Comparison of ENCODE assay signal across 9 cellular contexts in genomic region chr2:233331536-233331935, GRCh38. TPM values are rescaled to one million over a fixed set of nuclear protein-coding genes. Genes with fewer than 3 reads are reported as not detected.
DNase-seq lines count a peak whose midpoint lies in the region; ATAC-seq and TF ChIP-seq lines count a peak whose summit lies in the region.
"Had no signal": no experiment of that assay in that cellular context is flagged by ENCODE, and none has a peak within 500 bp of the region (broad histone marks: within the 10 kb centered on the region; RNA-seq: fewer than 3 reads in every experiment).

No MANE protein-coding gene starts in this region.

- peak overlapping the region; percentile 97 for H3K27ac Mint-ChIP-seq in activated naive CD8-positive, alpha-beta T cell
- H3K27ac Mint-ChIP-seq in nephron: peak overlapping the region in 1 of 3 experiments; percentile 52

- no peaks in the 10 kb centered on the region for H3K27me3 ChIP-seq in SU-DHL-6 (ENCODE audit: low read length)
- H3K27me3 ChIP-seq in upper lobe of left lung: no peaks in the 10 kb centered on the region

- peaks cover 6% of the 10 kb centered on the region for H3K36me3 Mint-ChIP-seq in activated naive CD8-positive, alpha-beta T cell
- H3K36me3 Mint-ChIP-seq in nephron (ENCODE audit: low read depth): no peaks in the 10 kb centered on the region

- no peaks in the 10 kb centered on the region for H4K20me1 ChIP-seq in SU-DHL-6 (ENCODE audit: low read depth, low read length)

- H3K27me3 Mint-ChIP-seq in activated naive CD8-positive, alpha-beta T cell: no peaks in the 10 kb centered on the region
- peaks cover 10% of the 10 kb centered on the region for H3K27me3 Mint-ChIP-seq in nephron (ENCODE audit: low read depth)

- H3K4me1 ChIP-seq in upper lobe of left lung: peaks cover 0 to 7% (median 5%) of the 10 kb centered on the region in 4 donors

- H3K27ac ChIP-seq in SU-DHL-6 (ENCODE audit: low read depth, low read length) (peak overlapping the region; percentile 57), upper lobe of left lung (peak overlapping the region; percentile 69 to 85 (median 81))

- TF ChIP-seq EP300 in upper lobe of left lung (IDR thresholded peaks at IDR 0.05): no peak

- H3K9ac ChIP-seq in SU-DHL-6 (ENCODE audit: low read length): peak overlapping the region; percentile 22

- H3F3A ChIP-seq in SU-DHL-6 (ENCODE audit: insufficient read depth): peaks cover 8% of the 10 kb centered on the region

- H3K9me3 ChIP-seq in SU-DHL-6 (ENCODE audit: insufficient read depth, low read length) (no peaks in the 10 kb centered on the region), upper lobe of left lung (no peaks in the 10 kb centered on the region)

- peaks cover 41% of the 10 kb centered on the region for H3K4me1 Mint-ChIP-seq in activated naive CD8-positive, alpha-beta T cell (ENCODE audit: low read depth)
- H3K4me1 Mint-ChIP-seq in nephron: peaks cover 10% of the 10 kb centered on the region

- peak overlapping the region; percentile 1 for H3K4me3 ChIP-seq in SU-DHL-6 (ENCODE audit: insufficient read depth, low read length, poor library complexity, severe bottlenecking)
- no peak overlapping the region for H3K4me3 ChIP-seq in upper lobe of left lung

- peak in 2 of 4 donors; percentile 11 to 25 for TF ChIP-seq POLR2A in upper lobe of left lung (IDR thresholded peaks at IDR 0.05)

- H3K79me2 ChIP-seq in SU-DHL-6 (ENCODE audit: insufficient read depth, low read length): no peaks in the 10 kb centered on the region

- H2AFZ ChIP-seq in SU-DHL-6 (ENCODE audit: low read depth, low read length, severe bottlenecking): peak overlapping the region; percentile 56

- H3K9me2 ChIP-seq in SU-DHL-6 (replicated peaks; ENCODE audit: insufficient read depth, low read length): no peaks in the 10 kb centered on the region

- peak overlapping the region; percentile 72 for H3K4me3 Mint-ChIP-seq in activated naive CD8-positive, alpha-beta T cell
- peak overlapping the region in 2 of 3 experiments; percentile 20 to 33 for H3K4me3 Mint-ChIP-seq in nephron

- ATAC-seq in GM18511 (IDR thresholded peaks at IDR 0.05; ENCODE audit: unreplicated experiment): peak; percentile 97
- ATAC-seq in HG02970 (IDR thresholded peaks at IDR 0.05; ENCODE audit: low FRiP score, unreplicated experiment): peak; percentile 66
- ATAC-seq in upper lobe of left lung (ENCODE audit: low FRiP score in 2 of 2): peak; percentile 74 to 87

- DNase-seq in upper lobe of left lung (peak in 1 of 2 donors; percentile 91), COR-L47 (lab: John Stamatoyannopoulos, UW) (no peak), AG20443 (ENCODE audit: low spot score) (no peak)

- no peaks in the 10 kb centered on the region for H3K9me3 Mint-ChIP-seq in activated naive CD8-positive, alpha-beta T cell (ENCODE audit: low read depth)
- no peaks in the 10 kb centered on the region for H3K9me3 Mint-ChIP-seq in nephron

- peak overlapping the region; percentile 38 for H3K4me2 ChIP-seq in SU-DHL-6 (ENCODE audit: low read depth, low read length, poor library complexity, severe bottlenecking)

- 54 to 78% methylated on average over 15 of the region's 15 CpGs for WGBS in upper lobe of left lung, 2 donors

- no peak for TF ChIP-seq CTCF in SU-DHL-6 (IDR thresholded peaks at IDR 0.05; ENCODE audit: insufficient read depth, low read length, poor library complexity, severe bottlenecking)
- TF ChIP-seq CTCF in nephron (IDR thresholded peaks at IDR 0.05; ENCODE audit: unreplicated experiment in 3 of 3): no peak
- TF ChIP-seq CTCF in upper lobe of left lung (IDR thresholded peaks at IDR 0.05): no peak

- no peaks in the 10 kb centered on the region for H3K36me3 ChIP-seq in SU-DHL-6 (ENCODE audit: low read length)
- no peaks in the 10 kb centered on the region for H3K36me3 ChIP-seq in upper lobe of left lung

RNA-seq across cellular contexts. Expression of gene DGKD, which starts 22.8 kb away (rescaled TPM):
- total RNA-seq in upper lobe of left lung: 100 to 1,000 TPM in 2 of 6 donors, 10 to 100 TPM in 4; 50.0 to 141 (median 75.6) TPM

RNA-seq across cellular contexts. Expression of gene SAG, which starts 23.9 kb away (rescaled TPM):
- under 1 TPM in 1 of 6 donors, not detected in 5; 0.17 TPM for total RNA-seq in upper lobe of left lung
- total RNA-seq: HT1080 had no signal
